In genomic region chr10:77625379-77625778, GRCh38 we compare ENCODE assay signal across 1 cellular context.
TF ChIP-seq lines count a peak whose summit lies in the region.

No MANE protein-coding gene starts in this region.

TF ChIP-seq in IMR-90, 13 proteins besides CTCF, POLR2A, EP300 and RAD21 (continued from another document):
- TF ChIP-seq ELK1 (IDR thresholded peaks at IDR 0.05; ENCODE audit: borderline replicate concordance, low read depth, low read length) (no peak), MAFK (IDR thresholded peaks at IDR 0.05; ENCODE audit: low read depth, low read length) (no peak), RCOR1 (IDR thresholded peaks at IDR 0.05; ENCODE audit: insufficient replicate concordance, low read length) (no peak), CHD1 (IDR thresholded peaks at IDR 0.05; ENCODE audit: low read depth, low read length) (no peak), FOS (IDR thresholded peaks at IDR 0.05; ENCODE audit: low read depth, low read length) (no peak), BHLHE40 (IDR thresholded peaks at IDR 0.05; ENCODE audit: low read depth, low read length) (no peak), MXI1 (IDR thresholded peaks at IDR 0.05; ENCODE audit: borderline replicate concordance, low read depth, low read length) (no peak)
TF ChIP-seq in IMR-90: peak in this region for 0.
